ENCODE assay signal across 19 cellular contexts in genomic region chr15:80526556-80527340, GRCh38.
DNase-seq lines count a peak whose midpoint lies in the region; ATAC-seq, FAIRE-seq and TF ChIP-seq lines count a peak whose summit lies in the region.
"Had no signal": no experiment of that assay in that cellular context is flagged by ENCODE, and none has a peak within 500 bp of the region (broad histone marks: within the 10 kb centered on the region; RNA-seq: fewer than 3 reads in every experiment).

No MANE protein-coding gene starts in this region.

- H2BK15ac ChIP-seq in H1 (ENCODE audit: low read length), result no peak overlapping the region

- no peak for TF ChIP-seq CTCF in AG04449 (IDR thresholded peaks at IDR 0.05; ENCODE audit: insufficient read depth, low read length, missing control alignments)
- TF ChIP-seq CTCF in H1 (IDR thresholded peaks at IDR 0.05; ENCODE audit: control extremely low read depth in 1 of 3, insufficient read depth in 1 of 3, low read depth in 1 of 3, low read length in 3 of 3), result no peak
- no peak for TF ChIP-seq CTCF in PC-3 (conservative IDR thresholded peaks at IDR 0.05; ENCODE audit: low read depth, low read length)

- H3K23ac ChIP-seq in H1 (ENCODE audit: insufficient read length), result no peak overlapping the region

- no peaks in the 10 kb centered on the region for H3K27me3 ChIP-seq in H1 (replicated peaks in 1 of 4; ENCODE audit: control insufficient read depth in 3 of 4, extremely low read depth in 1 of 4, insufficient read depth in 3 of 4, low read length in 3 of 4)
- peaks cover 59% of the 10 kb centered on the region for H3K27me3 ChIP-seq in PC-3 (ENCODE audit: low read length)
- H3K27me3 ChIP-seq: cardiac muscle cell had no signal

- TF ChIP-seq POLR2A in H1 (IDR thresholded peaks at IDR 0.05; ENCODE audit: control extremely low read depth in 1 of 2, low read depth in 2 of 2, low read length in 2 of 2), result no peak

- peak overlapping the region; percentile 41; the same call in 1 of the 2 replicates for H2BK20ac ChIP-seq in H1 (ENCODE audit: low read length)

- no peak for TF ChIP-seq EP300 in H1 (IDR thresholded peaks at IDR 0.05; ENCODE audit: borderline replicate concordance in 1 of 2, low read depth in 2 of 2, low read length in 2 of 2)

- intact Hi-C loops in PC-3 (cut with micrococcal nuclease), result no loop called here

- no peaks in the 10 kb centered on the region for H3K23me2 ChIP-seq in H1 (ENCODE audit: low read depth, low read length)

- H3K14ac ChIP-seq in H1 (ENCODE audit: insufficient read length), result no peak overlapping the region

- no peak overlapping the region for H2BK5ac ChIP-seq in H1 (ENCODE audit: low read depth, low read length)

- H4K20me1 ChIP-seq in H1 (replicated peaks in 1 of 2; ENCODE audit: control insufficient read depth in 1 of 2, insufficient read depth in 2 of 2, low read length in 2 of 2) (no peaks in the 10 kb centered on the region), PC-3 (ENCODE audit: low read length) (no peaks in the 10 kb centered on the region)

- H2BK12ac ChIP-seq in H1 (ENCODE audit: low read depth, low read length), result no peak overlapping the region

- no peak overlapping the region for H3K9ac ChIP-seq in H1 (replicated peaks in 1 of 4; ENCODE audit: extremely low read depth in 1 of 4, low read depth in 3 of 4, low read length in 3 of 4)
- H3K9ac ChIP-seq in PC-3 (ENCODE audit: low read length), result no peak overlapping the region

- H2AK5ac ChIP-seq in H1 (ENCODE audit: low read depth, low read length), result no peak overlapping the region

- H2AFZ ChIP-seq in H1 (ENCODE audit: low read length), result no peak overlapping the region
- no peak overlapping the region for H2AFZ ChIP-seq in PC-3 (ENCODE audit: low read length)

- H3K27ac ChIP-seq in H1 (ENCODE audit: low read depth, low read length) (no peak overlapping the region), PC-3 (ENCODE audit: low read length) (no peak overlapping the region)
- H3K27ac ChIP-seq: cardiac muscle cell, prostate gland had no signal

- no peaks in the 10 kb centered on the region for H3K9me2 ChIP-seq in PC-3 (replicated peaks; ENCODE audit: low read length)

- BruUV-seq in PC-3 (replicated peaks; lab: Mats Ljungman, UMichigan), result no TSS peak

- no peak overlapping the region for H2BK120ac ChIP-seq in H1 (replicated peaks; ENCODE audit: low read depth, low read length)

- no peak overlapping the region for H3K18ac ChIP-seq in H1 (ENCODE audit: extremely low read depth, low read length)

- no peak overlapping the region for H4K91ac ChIP-seq in H1 (replicated peaks; ENCODE audit: insufficient read length, low read length)

- no peaks in the 10 kb centered on the region for H3K79me2 ChIP-seq in H1 (ENCODE audit: control insufficient read depth in 1 of 2, insufficient read depth in 2 of 2, low read length in 2 of 2)
- H3K79me2 ChIP-seq in PC-3 (ENCODE audit: low read length), result no peaks in the 10 kb centered on the region

- H3K9me3 ChIP-seq in H1 (ENCODE audit: insufficient read depth in 2 of 2, low read depth in 1 of 2, low read length in 1 of 2) (no peaks in the 10 kb centered on the region; a peak in 1 of 4 replicates), PC-3 (ENCODE audit: low read length) (no peaks in the 10 kb centered on the region)
- H3K9me3 ChIP-seq: prostate gland had no signal

- no peak overlapping the region for H3K4me2 ChIP-seq in H1 (ENCODE audit: insufficient read depth in 1 of 2, low read depth in 2 of 2, low read length in 2 of 2)
- no peak overlapping the region for H3K4me2 ChIP-seq in PC-3 (ENCODE audit: low read length)

- peak; percentile 56 for DNase-seq in AG04449 (ENCODE audit: low read depth, low spot score)
- peak; percentile 73 for DNase-seq in LHCN-M2 (ENCODE audit: low read depth)
- no peak for DNase-seq in H1 (ENCODE audit: low read depth in 1 of 2, low spot score in 2 of 2)
- peak; percentile 93 for DNase-seq in iris pigment epithelial cell (ENCODE audit: low read depth)
- no peak for DNase-seq in PC-3
- DNase-seq: activated CD8-positive, alpha-beta memory T cell treated with anti-CD3 and anti-CD28 coated beads, Interleukin-2, amount 50 U/mL, for 4 hours; activated naive CD4-positive, alpha-beta T cell treated with anti-CD3 and anti-CD28 coated beads for 36 hours; CD8-positive, alpha-beta memory T cell; endodermal cell; head of caudate nucleus; NCI-H2029; NCI-H524 had no signal

- no peak for ATAC-seq in PC-3
- ATAC-seq in GM21423 (IDR thresholded peaks at IDR 0.05; ENCODE audit: unreplicated experiment), result no peak
- ATAC-seq in HG03439 (IDR thresholded peaks at IDR 0.05; ENCODE audit: unreplicated experiment), result no peak
- ATAC-seq in GM21529 (IDR thresholded peaks at IDR 0.05; ENCODE audit: unreplicated experiment), result no peak
- ATAC-seq: WTC11 had no signal

- H3K36me3 ChIP-seq in H1 (ENCODE audit: control insufficient read depth in 2 of 4, insufficient read depth in 4 of 4, low read length in 3 of 4), result no peaks in the 10 kb centered on the region
- no peaks in the 10 kb centered on the region for H3K36me3 ChIP-seq in PC-3 (ENCODE audit: low read depth, low read length)
- H3K36me3 ChIP-seq: cardiac muscle cell, prostate gland had no signal

- no peak for FAIRE-seq in H1 (lab: Jason Lieb, UNC)
- FAIRE-seq: A204.1 had no signal

- no peak overlapping the region for H4K5ac ChIP-seq in H1 (ENCODE audit: insufficient read length, low read depth, low read length)

- H3K4ac ChIP-seq in H1 (replicated peaks; ENCODE audit: insufficient read length, low read depth, low read length), result no peak overlapping the region

- no peak overlapping the region for H3K56ac ChIP-seq in H1 (replicated peaks; ENCODE audit: insufficient read length, low read depth, low read length)

- H4K8ac ChIP-seq in H1 (ENCODE audit: extremely low read depth, insufficient read depth, low read length), result no peak overlapping the region

- 94% methylated on average over 3 of the region's 3 CpGs; no CpG with 5 or more reads in 1 of the 2 experiments for WGBS in H1 (ENCODE audit: extremely low coverage in 1 of 2, insufficient coverage in 1 of 2, insufficient read length in 1 of 2, insufficient replicate concordance in 2 of 2, low coverage in 1 of 2, low lambda C conversion rate in 2 of 2, missing lambda C conversion rate in 1 of 2), 2 experiments

- no peak overlapping the region for H3K4me3 ChIP-seq in AG04449 (ENCODE audit: low read depth, low read length)
- H3K4me3 ChIP-seq in H1 (ENCODE audit: extremely low read depth in 1 of 4, insufficient read depth in 2 of 4, low read depth in 3 of 4, low read length in 4 of 4), result no peak overlapping the region
- H3K4me3 ChIP-seq in PC-3 (ENCODE audit: low read length), result no peak overlapping the region
- H3K4me3 ChIP-seq: cardiac muscle cell, prostate gland had no signal

- CTCF ChIA-PET in AG04449 (lab: Yijun Ruan, JAX) (interaction anchor here (0.9 to 2.0 kb wide), 8 partner anchors 9 to 250 kb away, joined by 3 to 6 read pairs (median 3); no protein-coding TSS in a partner anchor), H1 (lab: Charles Lee; ENCODE audit: partially characterized antibody) (interaction anchor here (1.5 kb wide), 1 partner anchor 60 kb away, joined by 3 read pairs; no protein-coding TSS in a partner anchor), PC-3 (lab: Charles Lee) (no interaction called here)

- H3F3A ChIP-seq in PC-3 (ENCODE audit: low read length, unreplicated experiment), result no peaks in the 10 kb centered on the region

- no peaks in the 10 kb centered on the region for H3K79me1 ChIP-seq in H1 (ENCODE audit: low read depth, low read length)

- no peak for TF ChIP-seq RAD21 in H1 (IDR thresholded peaks at IDR 0.05 in 1 of 2, conservative IDR thresholded peaks at IDR 0.05 in 1 of 2; ENCODE audit: low read depth in 2 of 2, low read length in 2 of 2)

- POLR2A ChIA-PET in AG04449 (lab: Yijun Ruan, JAX), result interaction anchor here (0.7 to 1.4 kb wide), 2 partner anchors 24 to 45 kb away, joined by 3 to 4 read pairs; no protein-coding TSS in a partner anchor
- POLR2A ChIA-PET in H1 (lab: Charles Lee; ENCODE audit: partially characterized antibody), result no interaction called here
- POLR2A ChIA-PET in PC-3 (lab: Charles Lee; ENCODE audit: unreplicated experiment), result no interaction called here

- no peaks in the 10 kb centered on the region for H3K4me1 ChIP-seq in H1 (replicated peaks in 1 of 4; ENCODE audit: control insufficient read depth in 3 of 4, insufficient read depth in 4 of 4, low read length in 3 of 4)
- H3K4me1 ChIP-seq in PC-3 (ENCODE audit: insufficient read depth, low read length), result no peaks in the 10 kb centered on the region
- H3K4me1 ChIP-seq: prostate gland had no signal

TF ChIP-seq in H1, 55 proteins besides CTCF, POLR2A, EP300 and RAD21 (continues in another document):
- TF ChIP-seq E2F6 (IDR thresholded peaks at IDR 0.05), result no peak
- no peak for TF ChIP-seq KDM5A (IDR thresholded peaks at IDR 0.05; ENCODE audit: low read length)
- no peak for TF ChIP-seq SUZ12 (IDR thresholded peaks at IDR 0.05; ENCODE audit: low read length)

Comparison
In these comparisons a context has a peak if more than half of its experiments do, and no peak if none do; other contexts are left out.
1. DNase-seq: peak in AG04449 (single experiment), LHCN-M2 (single experiment) and iris pigment epithelial cell (single experiment); none in H1 (0 of 2) and PC-3 (single experiment).